ENCODE assay signal across 14 cellular contexts in genomic region chr7:107934991-107935770, GRCh38. TPM values are rescaled to one million over a fixed set of nuclear protein-coding genes. Genes with fewer than 3 reads are reported as not detected.
DNase-seq lines count a peak whose midpoint lies in the region; ATAC-seq and TF ChIP-seq lines count a peak whose summit lies in the region.
"Had no signal": no experiment of that assay in that cellular context is flagged by ENCODE, and none has a peak within 500 bp of the region (broad histone marks: within the 10 kb centered on the region; RNA-seq: fewer than 3 reads in every experiment).

No MANE protein-coding gene starts in this region.

- intact Hi-C loops in PC-9 (cut with micrococcal nuclease; ENCODE audit: unreplicated experiment) = no loop called here
- intact Hi-C loops in head of caudate nucleus (cut with DNase I) = no loop called here

- H3K4me3 Mint-ChIP-seq in HFFc6 = peak overlapping the region; percentile 16; the same call in 1 of the 2 replicates
- H3K4me3 Mint-ChIP-seq in nephron progenitor cell = no peak overlapping the region
- H3K4me3 Mint-ChIP-seq: activated CD8-positive, alpha-beta T cell treated with anti-CD3 and anti-CD28 coated beads, Interleukin-2, amount 10 ng/mL, durations not matched to agents 7 days and 5 days; central memory CD8-positive, alpha-beta T cell; naive thymus-derived CD8-positive, alpha-beta T cell had no signal

- POLR2A ChIA-PET in PC-9 (lab: Charles Lee; ENCODE audit: unreplicated experiment) = no interaction called here

- no peaks in the 10 kb centered on the region for H3K79me2 ChIP-seq in PC-9 (ENCODE audit: low read depth)

- no peaks in the 10 kb centered on the region for H4K20me1 ChIP-seq in PC-9 (ENCODE audit: insufficient read depth)

- no TSS peak for BruUV-seq in PC-9 (replicated peaks; lab: Mats Ljungman, UMichigan)

- H2AFZ ChIP-seq in PC-9 = no peak overlapping the region

- H3K36me3 ChIP-seq in PC-9 (ENCODE audit: low read depth) = peaks cover 19% of the 10 kb centered on the region

- H3K4me1 ChIP-seq in PC-9 (replicated peaks; ENCODE audit: insufficient read depth) = no peaks in the 10 kb centered on the region

- H3K27me3 Mint-ChIP-seq in HFFc6 (ENCODE audit: insufficient read depth) = no peaks in the 10 kb centered on the region; the same call in 1 of the 2 replicates
- peaks cover 3% of the 10 kb centered on the region for H3K27me3 Mint-ChIP-seq in nephron progenitor cell (ENCODE audit: low read depth, poor library complexity)
- H3K27me3 Mint-ChIP-seq: central memory CD8-positive, alpha-beta T cell; naive thymus-derived CD8-positive, alpha-beta T cell had no signal

- peak overlapping the region; percentile 83 for H3K27ac Mint-ChIP-seq in HFFc6
- peak overlapping the region; percentile 97 for H3K27ac Mint-ChIP-seq in nephron progenitor cell
- H3K27ac Mint-ChIP-seq: activated CD8-positive, alpha-beta T cell treated with anti-CD3 and anti-CD28 coated beads, Interleukin-2, amount 10 ng/mL, durations not matched to agents 7 days and 5 days had no signal

- no peak overlapping the region for H3K4me2 ChIP-seq in PC-9

- H3K9me3 Mint-ChIP-seq in HFFc6 = no peaks in the 10 kb centered on the region
- no peaks in the 10 kb centered on the region for H3K9me3 Mint-ChIP-seq in nephron progenitor cell
- H3K9me3 Mint-ChIP-seq: central memory CD8-positive, alpha-beta T cell; naive thymus-derived CD8-positive, alpha-beta T cell had no signal

- DNase-seq in AG09309 (ENCODE audit: low read depth) (peak; percentile 52), HFFc6 (peak; percentile 62), dedifferentiated amniotic fluid mesenchymal stem cell (ENCODE audit: extremely low spot score) (peak; percentile 36), nephron progenitor cell (no peak), PC-9 (no peak), head of caudate nucleus (no peak)
- DNase-seq: activated CD8-positive, alpha-beta T cell treated with anti-CD3 and anti-CD28 coated beads, Interleukin-2, amount 10 ng/mL, durations not matched to agents 7 days and 5 days; kidney; MM.1S; naive thymus-derived CD8-positive, alpha-beta T cell; T1000 had no signal

- H3K4me3 ChIP-seq in AG09309 (ENCODE audit: control insufficient read depth, low read depth, low read length) (no peak overlapping the region), PC-9 (no peak overlapping the region)

- no peak overlapping the region for H3K27ac ChIP-seq in PC-9

- no peak for TF ChIP-seq CTCF in AG09309 (IDR thresholded peaks at IDR 0.05; ENCODE audit: control insufficient read depth, insufficient read depth, low read depth, low read length, missing control alignments)
- TF ChIP-seq CTCF in HFFc6 (IDR thresholded peaks at IDR 0.05) = no peak
- no peak for TF ChIP-seq CTCF in nephron progenitor cell (IDR thresholded peaks at IDR 0.05)
- TF ChIP-seq CTCF in PC-9 (conservative IDR thresholded peaks at IDR 0.05) = no peak

- H3F3A ChIP-seq in PC-9 (ENCODE audit: insufficient read depth, low read depth) = peaks cover 29% of the 10 kb centered on the region

- no peaks in the 10 kb centered on the region for H3K27me3 ChIP-seq in PC-9 (ENCODE audit: insufficient read depth, low read depth)

- H3K4me1 Mint-ChIP-seq in HFFc6 (ENCODE audit: low read depth) (peaks cover 89% of the 10 kb centered on the region), nephron progenitor cell (peaks cover 42% of the 10 kb centered on the region)
- H3K4me1 Mint-ChIP-seq: central memory CD8-positive, alpha-beta T cell had no signal

- H3K36me3 Mint-ChIP-seq in HFFc6 (ENCODE audit: low read depth) = peaks cover 38% of the 10 kb centered on the region
- H3K36me3 Mint-ChIP-seq in nephron progenitor cell (ENCODE audit: low read depth) = peaks cover 72% of the 10 kb centered on the region

- ATAC-seq in GM18858 (IDR thresholded peaks at IDR 0.05; ENCODE audit: unreplicated experiment) (no peak), GM19463 (IDR thresholded peaks at IDR 0.05; ENCODE audit: unreplicated experiment) (no peak)
- ATAC-seq: activated CD8-positive, alpha-beta T cell treated with anti-CD3 and anti-CD28 coated beads, Interleukin-2, amount 10 ng/mL, durations not matched to agents 7 days and 5 days; naive thymus-derived CD8-positive, alpha-beta T cell had no signal

- CTCF ChIA-PET in PC-9 (lab: Charles Lee) = interaction anchor here (0.6 kb wide), 1 partner anchor 81 kb away, joined by 3 read pairs; no protein-coding TSS in a partner anchor

- no peaks in the 10 kb centered on the region for H3K9me2 ChIP-seq in PC-9 (ENCODE audit: insufficient read depth)

- no peaks in the 10 kb centered on the region for H3K9me3 ChIP-seq in PC-9 (ENCODE audit: insufficient read depth, low read depth)

RNA-seq across cellular contexts. Expression of gene DLD, which starts 44.2 kb away (rescaled TPM):
- total RNA-seq in HFFc6 (2021; fragmentation: NEBNext Ultra II Directional; extraction: Animal tissue kit (Norgen Biotek cat#: 25700)) = 10 to 100 TPM; 76.8 to 87.4 (median 82.5) TPM
- 109 and 157 TPM in 2 replicates for total RNA-seq in PC-9 (2021)

Comparison
In these comparisons a context has a peak if more than half of its experiments do, and no peak if none do; other contexts are left out.
1. DNase-seq: peak in AG09309 (single experiment), HFFc6 (single experiment) and dedifferentiated amniotic fluid mesenchymal stem cell (single experiment); none in nephron progenitor cell (single experiment), PC-9 (0 of 2) and head of caudate nucleus (0 of 42).